ENCODE assay signal across 21 cellular contexts in the genomic region with DNA sequence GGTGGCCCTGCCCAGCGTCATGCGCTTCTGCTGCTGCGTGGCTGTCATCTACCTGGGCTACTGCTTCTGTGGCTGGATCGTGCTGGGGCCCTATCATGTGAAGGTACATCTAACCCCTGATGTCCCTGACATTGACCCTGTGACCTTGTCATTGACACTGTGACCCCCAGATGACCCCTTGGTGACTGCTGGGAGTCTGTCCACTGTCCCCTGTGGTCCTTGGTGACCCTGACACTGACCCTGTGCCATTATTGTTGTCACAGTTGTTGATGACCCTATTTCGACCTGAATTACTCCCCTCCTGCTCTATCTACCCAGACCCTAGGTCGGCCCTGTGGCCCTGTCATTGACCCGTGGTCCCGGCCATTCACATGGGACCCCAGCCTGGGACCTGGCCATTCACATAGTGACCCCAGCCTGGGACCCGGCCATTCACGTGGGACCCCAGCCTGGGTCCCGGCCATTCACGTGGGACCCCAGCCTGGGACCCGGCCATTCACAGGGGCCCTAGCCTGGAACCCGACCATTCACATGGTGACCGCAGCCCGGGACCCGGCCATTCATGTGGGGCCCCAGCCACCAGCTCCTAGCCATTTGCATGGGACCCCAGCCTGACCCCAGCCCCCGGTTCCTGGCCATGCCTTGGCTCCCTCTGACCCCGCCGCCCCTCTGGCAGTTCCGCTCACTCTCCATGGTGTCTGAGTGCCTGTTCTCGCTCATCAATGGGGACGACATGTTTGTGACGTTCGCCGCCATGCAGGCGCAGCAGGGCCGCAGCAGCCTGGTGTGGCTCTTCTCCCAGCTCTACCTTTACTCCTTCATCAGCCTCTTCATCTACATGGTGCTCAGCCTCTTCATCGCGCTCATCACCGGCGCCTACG.
"Had no signal": no experiment of that assay in that cellular context is flagged by ENCODE, and none has a peak within 500 bp of the region (broad histone marks: within the 10 kb centered on the region; RNA-seq: fewer than 3 reads in every experiment).

No MANE protein-coding gene starts in this region.

- H3K4me3 Mint-ChIP-seq: immature natural killer cell; memory B cell; natural killer cell treated with Interleukin-12 subunit alpha and Interleukin-12 subunit beta and Interleukin-15 and Interleukin-18, amount 100 ng/mL, for 72 hours; stimulated activated naive B cell treated with anti-CD40 and anti-IgM and Interleukin-4, amounts not matched to agents 10 μg/mL and 1 μg/mL and 100 μg/mL, for 72 hours; stimulated activated naive CD8-positive, alpha-beta T cell treated with anti-CD3 and anti-CD28 coated beads, Interleukin-15, Interleukin-2, amounts not matched to agents 100 ng/mL and 50 ng/mL, for 24 hours had no signal

- H3K27ac ChIP-seq: dorsolateral prefrontal cortex, ovary, right lobe of liver, thoracic aorta, tibial nerve, upper lobe of left lung had no signal

- H3K27me3 Mint-ChIP-seq: memory B cell; natural killer cell treated with Interleukin-12 subunit alpha and Interleukin-12 subunit beta and Interleukin-15 and Interleukin-18, amount 100 ng/mL, for 72 hours; stimulated activated naive B cell treated with anti-CD40 and anti-IgM and Interleukin-4, amounts not matched to agents 10 μg/mL and 1 μg/mL and 100 μg/mL, for 72 hours; stimulated activated naive CD8-positive, alpha-beta T cell treated with anti-CD3 and anti-CD28 coated beads, Interleukin-15, Interleukin-2, amounts not matched to agents 100 ng/mL and 50 ng/mL, for 24 hours had no signal

- H3K27ac Mint-ChIP-seq: immature natural killer cell; memory B cell; natural killer cell treated with Interleukin-12 subunit alpha and Interleukin-12 subunit beta and Interleukin-15 and Interleukin-18, amount 100 ng/mL, for 72 hours; stimulated activated naive B cell treated with anti-CD40 and anti-IgM and Interleukin-4, amounts not matched to agents 10 μg/mL and 1 μg/mL and 100 μg/mL, for 72 hours; stimulated activated naive CD8-positive, alpha-beta T cell treated with anti-CD3 and anti-CD28 coated beads, Interleukin-15, Interleukin-2, amounts not matched to agents 100 ng/mL and 50 ng/mL, for 24 hours had no signal

- H3K36me3 Mint-ChIP-seq: natural killer cell treated with Interleukin-12 subunit alpha and Interleukin-12 subunit beta and Interleukin-15 and Interleukin-18, amount 100 ng/mL, for 72 hours had no signal

- H3K9me3 ChIP-seq: ovary, right lobe of liver, thoracic aorta, tibial nerve, upper lobe of left lung had no signal

- H3K36me3 ChIP-seq: ovary had no signal

- ATAC-seq: natural killer cell treated with Interleukin-12 subunit alpha and Interleukin-12 subunit beta and Interleukin-15 and Interleukin-18, amount 100 ng/mL, for 72 hours; right lobe of liver; stimulated activated naive B cell treated with anti-CD40 and anti-IgM and Interleukin-4, amounts not matched to agents 10 μg/mL and 1 μg/mL and 100 μg/mL, for 72 hours had no signal

- H3K27me3 ChIP-seq: dorsolateral prefrontal cortex, ovary, right lobe of liver, tibial nerve, upper lobe of left lung had no signal

- H3K4me3 ChIP-seq: dorsolateral prefrontal cortex, lung, ovary, right lobe of liver, thoracic aorta, tibial nerve, upper lobe of left lung had no signal

- H3K9me3 Mint-ChIP-seq: immature natural killer cell; memory B cell; natural killer cell treated with Interleukin-12 subunit alpha and Interleukin-12 subunit beta and Interleukin-15 and Interleukin-18, amount 100 ng/mL, for 72 hours; stimulated activated naive B cell treated with anti-CD40 and anti-IgM and Interleukin-4, amounts not matched to agents 10 μg/mL and 1 μg/mL and 100 μg/mL, for 72 hours; stimulated activated naive CD8-positive, alpha-beta T cell treated with anti-CD3 and anti-CD28 coated beads, Interleukin-15, Interleukin-2, amounts not matched to agents 100 ng/mL and 50 ng/mL, for 24 hours had no signal

- DNase-seq: cortex of kidney; dorsolateral prefrontal cortex; effector CD4-positive, alpha-beta T cell; hypothalamus; immature natural killer cell; islet precursor cell; occipital lobe; retina; small intestine; stimulated activated CD4-positive, alpha-beta T cell treated with anti-CD3 and anti-CD28 coated beads, Interleukin-15, amount 100 ng/mL, for 24 hours; stimulated activated CD4-positive, alpha-beta T cell treated with anti-CD3 and anti-CD28 coated beads, Interleukin-2, amount 100 ng/mL, for 48 hours; stimulated activated naive B cell treated with anti-CD40 and anti-IgM and Interleukin-4, amounts not matched to agents 10 μg/mL and 1 μg/mL and 100 μg/mL, for 72 hours; upper lobe of left lung had no signal
